In genomic region chr17:42536372-42537155, GRCh38 we compare ENCODE assay signal across 8 cellular contexts. TPM values are rescaled to one million over a fixed set of nuclear protein-coding genes. Genes with fewer than 3 reads are reported as not detected.
A peak's percentile ranks its signal among the peaks of the same experiment; 100 is the strongest.
DNase-seq lines count a peak whose midpoint lies in the region; ATAC-seq and TF ChIP-seq lines count a peak whose summit lies in the region.

No MANE protein-coding gene starts in this region.

- no peaks in the 10 kb centered on the region for H3K27me3 Mint-ChIP-seq in activated T-cell treated with anti-CD3 and anti-CD28 coated beads, Interleukin-2, amount 50 U/mL, for 4 hours (ENCODE audit: low read depth)
- no peaks in the 10 kb centered on the region for H3K27me3 Mint-ChIP-seq in stimulated activated naive B cell treated with anti-CD40 and anti-IgM and Interleukin-4, amounts not matched to agents 10 μg/mL and 1 μg/mL and 100 μg/mL, for 72 hours

- H3K9me3 Mint-ChIP-seq in activated T-cell treated with anti-CD3 and anti-CD28 coated beads, Interleukin-2, amount 50 U/mL, for 4 hours, result no peaks in the 10 kb centered on the region
- no peaks in the 10 kb centered on the region for H3K9me3 Mint-ChIP-seq in stimulated activated naive B cell treated with anti-CD40 and anti-IgM and Interleukin-4, amounts not matched to agents 10 μg/mL and 1 μg/mL and 100 μg/mL, for 72 hours

- 0 to 5% methylated on average over 3 of the region's 65 CpGs for WGBS in esophagus squamous epithelium, 2 donors

- peaks cover 4% of the 10 kb centered on the region; the same call in 1 of the 2 replicates for H3K79me2 ChIP-seq in OCI-LY7 (ENCODE audit: insufficient read depth, low read depth, low read length)

- H3K9me3 ChIP-seq in OCI-LY7 (ENCODE audit: low read length) (no peaks in the 10 kb centered on the region), esophagus squamous epithelium (no peaks in the 10 kb centered on the region), muscle layer of duodenum (ENCODE audit: control insufficient read depth in 1 of 2, low read length in 2 of 2) (no peaks in the 10 kb centered on the region)

- POLR2A ChIA-PET in OCI-LY7 (lab: Charles Lee), result interaction anchor here (0.6 kb wide), 1 partner anchor 71 kb away, joined by 6 read pairs; no protein-coding TSS in a partner anchor

- H3K4me3 ChIP-seq in OCI-LY7 (ENCODE audit: low read depth, low read length, poor library complexity, severe bottlenecking) (peak overlapping the region; percentile 79), esophagus squamous epithelium (peak overlapping the region; percentile 62 to 77 (median 72)), muscle layer of duodenum (ENCODE audit: low read depth in 1 of 2, low read length in 2 of 2) (peak overlapping the region; percentile 80 to 82)

- peak; percentile 95 for DNase-seq in D341Med (ENCODE audit: low spot score)
- peak; percentile 75 for DNase-seq in HT-29 (ENCODE audit: low spot score)
- DNase-seq in OCI-LY7 (ENCODE audit: low spot score), result peak; percentile 84
- DNase-seq in activated T-cell treated with anti-CD3 and anti-CD28 coated beads, Interleukin-2, amount 50 U/mL, for 4 hours, result peak; percentile 61
- no peak for DNase-seq in esophagus squamous epithelium (lab: John Stamatoyannopoulos, UW)
- peak; percentile 75 for DNase-seq in stimulated activated naive B cell treated with anti-CD40 and anti-IgM and Interleukin-4, amounts not matched to agents 10 μg/mL and 1 μg/mL and 100 μg/mL, for 72 hours

- no peak for TF ChIP-seq CTCF in OCI-LY7 (conservative IDR thresholded peaks at IDR 0.05; ENCODE audit: low read length)
- TF ChIP-seq CTCF in esophagus squamous epithelium (IDR thresholded peaks at IDR 0.05), result peak in 2 of 6 experiments; percentile 17 to 26

- no peaks in the 10 kb centered on the region for H3K9me2 ChIP-seq in OCI-LY7 (ENCODE audit: insufficient read depth, low read length)

- H3K4me1 Mint-ChIP-seq in activated T-cell treated with anti-CD3 and anti-CD28 coated beads, Interleukin-2, amount 50 U/mL, for 4 hours (ENCODE audit: low read depth), result peaks cover 38% of the 10 kb centered on the region
- peaks cover 21 to 41% of the 10 kb centered on the region in 2 donors for H3K4me1 Mint-ChIP-seq in stimulated activated naive B cell treated with anti-CD40 and anti-IgM and Interleukin-4, amounts not matched to agents 10 μg/mL and 1 μg/mL and 100 μg/mL, for 72 hours

- H4K20me1 ChIP-seq in OCI-LY7 (ENCODE audit: insufficient read depth, low read length), result no peaks in the 10 kb centered on the region

- H3K27ac ChIP-seq in OCI-LY7 (ENCODE audit: low read depth, low read length, poor library complexity, severe bottlenecking) (peak overlapping the region; percentile 31), esophagus squamous epithelium (peak overlapping the region; percentile 88 to 98 (median 94)), muscle layer of duodenum (ENCODE audit: low read length) (peak overlapping the region; percentile 51)

- peak overlapping the region; percentile 80 for H3K4me2 ChIP-seq in OCI-LY7 (ENCODE audit: low read length)

- no peak overlapping the region for H2AFZ ChIP-seq in OCI-LY7 (ENCODE audit: low read length)

- peaks cover 9% of the 10 kb centered on the region for H3K36me3 ChIP-seq in OCI-LY7 (ENCODE audit: insufficient read depth, low read length)
- H3K36me3 ChIP-seq in esophagus squamous epithelium, result peaks cover 6 to 35% (median 9%) of the 10 kb centered on the region in 3 donors
- H3K36me3 ChIP-seq in muscle layer of duodenum (ENCODE audit: control insufficient read depth in 1 of 2, insufficient read depth in 2 of 2, low read length in 2 of 2), result peaks cover 8 to 24% of the 10 kb centered on the region in 2 donors

- no peak for TF ChIP-seq POLR2A in esophagus squamous epithelium (IDR thresholded peaks at IDR 0.05)

- ATAC-seq in GM21381 (IDR thresholded peaks at IDR 0.05; ENCODE audit: unreplicated experiment), result peak; percentile 62
- peak; percentile 77 to 78 for ATAC-seq in activated T-cell treated with anti-CD3 and anti-CD28 coated beads, Interleukin-2, amount 50 U/mL, for 4 hours
- peak; percentile 74 to 81 for ATAC-seq in stimulated activated naive B cell treated with anti-CD40 and anti-IgM and Interleukin-4, amounts not matched to agents 10 μg/mL and 1 μg/mL and 100 μg/mL, for 72 hours (replicated peaks)

- BruUV-seq in OCI-LY7 (replicated peaks; lab: Mats Ljungman, UMichigan), result no TSS peak

- H3K4me1 ChIP-seq in OCI-LY7 (ENCODE audit: insufficient read depth, low read length, poor library complexity, severe bottlenecking) (peaks cover 24% of the 10 kb centered on the region), esophagus squamous epithelium (peaks cover 21 to 51% (median 23%) of the 10 kb centered on the region in 3 donors), muscle layer of duodenum (ENCODE audit: control insufficient read depth in 1 of 2, insufficient read depth in 2 of 2, low read length in 2 of 2) (peaks cover 12 to 23% of the 10 kb centered on the region in 2 donors)

- peaks cover 5% of the 10 kb centered on the region for H3K36me3 Mint-ChIP-seq in activated T-cell treated with anti-CD3 and anti-CD28 coated beads, Interleukin-2, amount 50 U/mL, for 4 hours (ENCODE audit: insufficient read depth)
- H3K36me3 Mint-ChIP-seq in stimulated activated naive B cell treated with anti-CD40 and anti-IgM and Interleukin-4, amounts not matched to agents 10 μg/mL and 1 μg/mL and 100 μg/mL, for 72 hours, result peaks cover 26 to 30% of the 10 kb centered on the region in 2 donors

- peak overlapping the region; percentile 85 for H3K27ac Mint-ChIP-seq in stimulated activated naive B cell treated with anti-CD40 and anti-IgM and Interleukin-4, amounts not matched to agents 10 μg/mL and 1 μg/mL and 100 μg/mL, for 72 hours

- CTCF ChIA-PET in OCI-LY7 (lab: Charles Lee; ENCODE audit: unreplicated experiment), result no interaction called here

- intact Hi-C loops in OCI-LY7 (cut with micrococcal nuclease; ENCODE audit: unreplicated experiment) (loop anchor here (5.0 kb wide), 1 partner anchor 404 kb away; no protein-coding TSS in a partner anchor), esophagus squamous epithelium (cut with DNase I) (no loop called here)

- H3K27me3 ChIP-seq in esophagus squamous epithelium (no peaks in the 10 kb centered on the region), muscle layer of duodenum (ENCODE audit: low read depth, low read length) (no peaks in the 10 kb centered on the region)

- H3K4me3 Mint-ChIP-seq in activated T-cell treated with anti-CD3 and anti-CD28 coated beads, Interleukin-2, amount 50 U/mL, for 4 hours, result peak overlapping the region; percentile 83
- peak overlapping the region; percentile 96 to 98 for H3K4me3 Mint-ChIP-seq in stimulated activated naive B cell treated with anti-CD40 and anti-IgM and Interleukin-4, amounts not matched to agents 10 μg/mL and 1 μg/mL and 100 μg/mL, for 72 hours

RNA-seq across cellular contexts. Expression of gene NAGLU, which starts 0.5 kb away (rescaled TPM):
- 54.9 and 65.5 TPM in 2 replicates for total RNA-seq in HT-29 (2014; rRNA removed; shearing (Covaris generic))
- total RNA-seq in OCI-LY7 (2014; rRNA removed; shearing (Covaris generic)), result 25.3 and 37.6 TPM in 2 replicates
- total RNA-seq in OCI-LY7 (2022) (42.8 and 46.6 TPM in 2 replicates), esophagus squamous epithelium (10 to 100 TPM; 19.2 to 39.0 (median 26.5) TPM)
- 10 to 100 TPM; 11.6 to 12.9 (median 12.0) TPM for total RNA-seq in activated T-cell treated with anti-CD3 and anti-CD28 coated beads, Interleukin-2, amount 50 U/mL, for 4 hours

RNA-seq across cellular contexts. Expression of gene HSD17B1, which starts 16.2 kb away (rescaled TPM):
- 0.91 and 1.7 TPM in 2 replicates for total RNA-seq in HT-29 (2014; rRNA removed; shearing (Covaris generic))
- total RNA-seq in OCI-LY7 (2014; rRNA removed; shearing (Covaris generic)), result 1.1 and 2.5 TPM in 2 replicates
- total RNA-seq in OCI-LY7 (2022), result 2.1 and 2.2 TPM in 2 replicates
- under 1 TPM; 0.10 to 0.53 (median 0.33) TPM for total RNA-seq in activated T-cell treated with anti-CD3 and anti-CD28 coated beads, Interleukin-2, amount 50 U/mL, for 4 hours
- 10 to 100 TPM in 1 of 4 donors, 1 to 10 TPM in 3; 3.0 to 11.8 (median 6.6) TPM for total RNA-seq in esophagus squamous epithelium

RNA-seq across cellular contexts. Expression of gene COASY, which starts 25.4 kb away (rescaled TPM):
- total RNA-seq in HT-29 (2014; rRNA removed; shearing (Covaris generic)), result 82.1 and 103 TPM in 2 replicates
- total RNA-seq in OCI-LY7 (2014; rRNA removed; shearing (Covaris generic)), result 32.6 and 42.9 TPM in 2 replicates
- total RNA-seq in OCI-LY7 (2022), result 123 and 125 TPM in 2 replicates
- 100 to 1,000 TPM in 2 of 3 donors, 10 to 100 TPM in 1; 98.8 to 110 (median 105) TPM for total RNA-seq in activated T-cell treated with anti-CD3 and anti-CD28 coated beads, Interleukin-2, amount 50 U/mL, for 4 hours
- 10 to 100 TPM; 34.1 to 52.2 (median 46.5) TPM for total RNA-seq in esophagus squamous epithelium

RNA-seq across cellular contexts. Expression of gene MLX, which starts 30.3 kb away (rescaled TPM):
- 55.9 and 63.1 TPM in 2 replicates for total RNA-seq in HT-29 (2014; rRNA removed; shearing (Covaris generic))
- total RNA-seq in OCI-LY7 (2014; rRNA removed; shearing (Covaris generic)), result 31.6 and 33.6 TPM in 2 replicates
- total RNA-seq in OCI-LY7 (2022) (51.2 and 53.5 TPM in 2 replicates), esophagus squamous epithelium (10 to 100 TPM; 34.0 to 47.9 (median 39.9) TPM)
- total RNA-seq in activated T-cell treated with anti-CD3 and anti-CD28 coated beads, Interleukin-2, amount 50 U/mL, for 4 hours, result 10 to 100 TPM; 69.3 to 90.1 (median 77.7) TPM

RNA-seq across cellular contexts. Expression of gene PSMC3IP, which starts 41.0 kb away (rescaled TPM):
- total RNA-seq in HT-29 (2014; rRNA removed; shearing (Covaris generic)), result 12.4 and 16.0 TPM in 2 replicates
- 27.3 and 40.5 TPM in 2 replicates for total RNA-seq in OCI-LY7 (2014; rRNA removed; shearing (Covaris generic))
- total RNA-seq in OCI-LY7 (2022), result 33.3 and 36.4 TPM in 2 replicates
- 10 to 100 TPM; 23.5 to 31.0 (median 26.9) TPM for total RNA-seq in activated T-cell treated with anti-CD3 and anti-CD28 coated beads, Interleukin-2, amount 50 U/mL, for 4 hours
- 1 to 10 TPM in 3 of 4 donors, under 1 TPM in 1; 0.61 to 4.8 (median 2.8) TPM for total RNA-seq in esophagus squamous epithelium

Comparison
In these comparisons a context has a peak if more than half of its experiments do, and no peak if none do; other contexts are left out.
1. H3K27ac ChIP-seq: peak in every context shown above with its lines; median percentile 94 in esophagus squamous epithelium; 51 in muscle layer of duodenum; 31 in OCI-LY7.